ENCODE assay signal across 26 cellular contexts in the genomic region with DNA sequence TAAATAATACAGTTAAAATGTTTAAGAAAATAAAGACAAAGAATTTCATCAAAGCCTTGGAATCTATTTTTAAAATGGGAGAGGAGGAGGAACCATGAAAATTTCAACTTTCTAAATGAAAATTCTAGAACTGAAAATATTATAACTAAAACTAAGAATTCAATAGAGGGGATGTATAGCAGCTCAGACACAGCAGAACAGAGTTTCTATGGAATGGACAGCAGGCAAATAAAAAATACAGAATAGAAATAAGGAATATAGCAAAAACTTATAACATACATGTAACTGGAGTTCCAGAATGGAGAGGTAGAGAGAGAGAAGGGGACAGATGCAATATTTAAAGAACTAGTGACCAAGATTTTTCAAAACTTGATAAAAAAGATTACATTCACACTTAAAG. TPM values are rescaled to one million over a fixed set of nuclear protein-coding genes. Genes with fewer than 3 reads are reported as not detected.
"Had no signal": no experiment of that assay in that cellular context is flagged by ENCODE, and none has a peak within 500 bp of the region (broad histone marks: within the 10 kb centered on the region; RNA-seq: fewer than 3 reads in every experiment).

No MANE protein-coding gene starts in this region.

- H3K27ac Mint-ChIP-seq: activated CD4-positive, alpha-beta memory T cell treated with anti-CD3 and anti-CD28 coated beads, Interleukin-2, amount 10 ng/mL, durations not matched to agents 7 days and 5 days; activated CD4-positive, alpha-beta T cell treated with anti-CD3 and anti-CD28 coated beads, Interleukin-2, amount 10 ng/mL, durations not matched to agents 24 days and 14 days; activated CD8-positive, alpha-beta memory T cell treated with anti-CD3 and anti-CD28 coated beads, Interleukin-2, amount 10 ng/mL, durations not matched to agents 7 days and 5 days; activated naive CD8-positive, alpha-beta T cell treated with anti-CD3 and anti-CD28 coated beads, Interleukin-2, amount 50 U/mL, for 24 hours; stimulated activated memory B cell treated with anti-CD40 and anti-IgM and Interleukin-4, amounts not matched to agents 10 μg/mL and 1 μg/mL and 100 μg/mL, for 72 hours had no signal

- H3K27me3 ChIP-seq: brain microvascular endothelial cell, right lobe of liver had no signal

- H3K4me1 Mint-ChIP-seq: activated CD4-positive, alpha-beta T cell treated with anti-CD3 and anti-CD28 coated beads, Interleukin-2, amount 10 ng/mL, durations not matched to agents 24 days and 14 days; stimulated activated memory B cell treated with anti-CD40 and anti-IgM and Interleukin-4, amounts not matched to agents 10 μg/mL and 1 μg/mL and 100 μg/mL, for 72 hours had no signal

- H3K9me3 ChIP-seq: right lobe of liver had no signal

- H3K27ac ChIP-seq: brain microvascular endothelial cell, right lobe of liver, SK-N-MC, skin epidermis, stomach, transverse colon had no signal

- H3K4me3 ChIP-seq: mucosa of descending colon, right lobe of liver, SK-N-MC, skin epidermis, stomach, transverse colon had no signal

- DNase-seq: activated CD4-positive, alpha-beta memory T cell treated with anti-CD3 and anti-CD28 coated beads, Interleukin-2, amount 10 ng/mL, durations not matched to agents 7 days and 5 days; activated CD4-positive, alpha-beta T cell treated with anti-CD3 and anti-CD28 coated beads, Interleukin-2, amount 10 ng/mL, durations not matched to agents 24 days and 14 days; activated CD8-positive, alpha-beta memory T cell treated with anti-CD3 and anti-CD28 coated beads, Interleukin-2, amount 10 ng/mL, durations not matched to agents 7 days and 5 days; activated effector memory CD4-positive, alpha-beta T cell treated with anti-CD3 and anti-CD28 coated beads, Interleukin-2, amount 50 U/mL, for 16 hours; activated naive CD4-positive, alpha-beta T cell treated with anti-CD3 and anti-CD28 coated beads, Interleukin-2, amount 50 U/mL, for 16 hours; activated naive CD8-positive, alpha-beta T cell treated with anti-CD3 and anti-CD28 coated beads, Interleukin-2, amount 50 U/mL, for 24 hours; activated T-cell treated with anti-CD3 and anti-CD28 coated beads for 4 hours; anterior cingulate cortex; brain microvascular endothelial cell; caudate nucleus; effector CD8-positive, alpha-beta T cell; foreskin melanocyte; hypothalamus; left colon; mucosa of descending colon; right lobe of liver; stimulated activated CD4-positive, alpha-beta T cell treated with anti-CD3 and anti-CD28 coated beads, Interleukin-2, amount 100 ng/mL, for 24 hours; stomach; transverse colon had no signal

- H3K4me1 ChIP-seq: right lobe of liver had no signal

- H3K36me3 ChIP-seq: brain microvascular endothelial cell, right lobe of liver, stomach, transverse colon had no signal

- FAIRE-seq: endothelial cell of umbilical vein, islet of Langerhans had no signal

- ATAC-seq: activated CD8-positive, alpha-beta memory T cell treated with anti-CD3 and anti-CD28 coated beads, Interleukin-2, amount 10 ng/mL, durations not matched to agents 7 days and 5 days; activated naive CD8-positive, alpha-beta T cell treated with anti-CD3 and anti-CD28 coated beads, Interleukin-2, amount 50 U/mL, for 24 hours; esophagus mucosa; left colon; mucosa of descending colon; right lobe of liver; stimulated activated memory B cell treated with anti-CD40 and anti-IgM and Interleukin-4, amounts not matched to agents 10 μg/mL and 1 μg/mL and 100 μg/mL, for 72 hours had no signal

- H3K4me3 Mint-ChIP-seq: activated CD4-positive, alpha-beta memory T cell treated with anti-CD3 and anti-CD28 coated beads, Interleukin-2, amount 10 ng/mL, durations not matched to agents 7 days and 5 days; activated CD4-positive, alpha-beta T cell treated with anti-CD3 and anti-CD28 coated beads, Interleukin-2, amount 10 ng/mL, durations not matched to agents 24 days and 14 days; activated CD8-positive, alpha-beta memory T cell treated with anti-CD3 and anti-CD28 coated beads, Interleukin-2, amount 10 ng/mL, durations not matched to agents 7 days and 5 days; activated naive CD8-positive, alpha-beta T cell treated with anti-CD3 and anti-CD28 coated beads, Interleukin-2, amount 50 U/mL, for 24 hours; stimulated activated memory B cell treated with anti-CD40 and anti-IgM and Interleukin-4, amounts not matched to agents 10 μg/mL and 1 μg/mL and 100 μg/mL, for 72 hours had no signal

RNA-seq across cellular contexts. Expression of gene RANBP17, which starts 1.4 kb away (rescaled TPM):
- total RNA-seq: activated CD4-positive, alpha-beta memory T cell treated with anti-CD3 and anti-CD28 coated beads, Interleukin-2, amount 10 ng/mL, durations not matched to agents 7 days and 5 days; activated CD4-positive, alpha-beta T cell treated with anti-CD3 and anti-CD28 coated beads, Interleukin-2, amount 10 ng/mL, durations not matched to agents 24 days and 14 days; activated CD8-positive, alpha-beta memory T cell treated with anti-CD3 and anti-CD28 coated beads, Interleukin-2, amount 10 ng/mL, durations not matched to agents 7 days and 5 days; T-helper 2 cell treated with Interferon-gamma antibody and Interleukin-4, amounts not matched to agents 100 ng/mL and 5 ng/mL, for 36 hours had no signal
